ENCODE assay signal across 7 cellular contexts in genomic region chr20:24543168-24543567, GRCh38.
"Had no signal": no experiment of that assay in that cellular context is flagged by ENCODE, and none has a peak within 500 bp of the region (broad histone marks: within the 10 kb centered on the region; RNA-seq: fewer than 3 reads in every experiment).

No MANE protein-coding gene starts in this region.

- H3K27ac ChIP-seq: GM23248 had no signal

- H2AFZ ChIP-seq: GM23248 had no signal

- H3K9ac ChIP-seq: GM23248 had no signal

- DNase-seq: GM23248, GOT3, H7, HCEC 1CT, IMR-90, KG1 had no signal

- H3K4me3 ChIP-seq: GM23248, K562 had no signal
